38 cellular contexts compared by ENCODE assay signal in the genomic region with DNA sequence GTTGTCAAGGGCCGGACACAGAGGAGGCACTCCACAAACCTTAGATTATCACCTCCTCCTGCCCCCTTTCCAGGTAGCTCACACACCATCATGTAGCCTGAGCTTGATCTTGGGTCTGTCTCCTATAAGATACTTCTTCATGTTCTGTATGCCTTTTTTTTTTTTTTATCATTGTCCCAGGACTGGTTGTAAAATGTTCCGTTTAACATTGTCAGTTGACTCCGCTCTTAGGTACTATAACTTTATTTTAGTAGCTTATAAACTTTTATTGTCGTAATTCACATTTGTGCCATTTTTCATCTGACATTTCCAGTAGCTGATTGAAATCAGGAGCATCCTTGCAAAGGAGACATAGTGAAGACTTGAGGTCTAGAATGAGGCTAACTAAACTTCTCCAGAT.
"Had no signal": no experiment of that assay in that cellular context is flagged by ENCODE, and none has a peak within 500 bp of the region (broad histone marks: within the 10 kb centered on the region; RNA-seq: fewer than 3 reads in every experiment).

No MANE protein-coding gene starts in this region.

- H3K4me3 Mint-ChIP-seq: activated naive CD4-positive, alpha-beta T cell treated with anti-CD3 and anti-CD28 coated beads for 36 hours; activated naive CD4-positive, alpha-beta T cell treated with anti-CD3 and anti-CD28 coated beads, Interleukin-2, amount 10 ng/mL, durations not matched to agents 7 days and 5 days; activated naive CD4-positive, alpha-beta T cell treated with anti-CD3 and anti-CD28 coated beads, Interleukin-2, amount 50 U/mL, for 24 hours; activated naive CD8-positive, alpha-beta T cell; activated naive CD8-positive, alpha-beta T cell treated with anti-CD3 and anti-CD28 coated beads for 36 hours; activated naive CD8-positive, alpha-beta T cell treated with anti-CD3 and anti-CD28 coated beads, Interleukin-2, amount 10 ng/mL, durations not matched to agents 7 days and 5 days; activated naive CD8-positive, alpha-beta T cell treated with anti-CD3 and anti-CD28 coated beads, Interleukin-2, amount 50 U/mL, for 24 hours; activated T-cell treated with anti-CD3 and anti-CD28 coated beads, Interleukin-2, amount 50 U/mL, for 24 hours; activated T-cell treated with anti-CD3 and anti-CD28 coated beads, Interleukin-2, amount 50 U/mL, for 4 hours; activated T-cell treated with anti-CD3 and anti-CD28 coated beads, Interleukin-2, amount 50 U/mL, for 72 hours; activated T-helper 1 cell treated with anti-CD3 and anti-CD28 coated beads, Interleukin-12 subunit alpha, Interleukin-12 subunit beta, Interleukin-2, Interleukin-4 antibody, amounts not matched to agents 30 ng/mL and 10 ng/mL and 1 ng/mL, durations not matched to agents 14 hours and 24 hours and 36 hours; activated T-helper 17 cell treated with anti-CD3 and anti-CD28 coated beads, Interleukin-2, amount 50 U/mL, for 72 hours; brain; central memory CD8-positive, alpha-beta T cell had no signal

- ATAC-seq: activated naive CD4-positive, alpha-beta T cell treated with anti-CD3 and anti-CD28 coated beads, Interleukin-2, amount 50 U/mL, for 72 hours; activated naive CD8-positive, alpha-beta T cell treated with anti-CD3 and anti-CD28 coated beads, Interleukin-2, amount 50 U/mL, for 24 hours; activated T-cell treated with anti-CD3 and anti-CD28 coated beads, Interleukin-2, amount 50 U/mL, for 4 hours; activated T-cell treated with anti-CD3 and anti-CD28 coated beads, Interleukin-2, amount 50 U/mL, for 72 hours; activated T-helper 17 cell treated with anti-CD3 and anti-CD28 coated beads, Interleukin-2, amount 50 U/mL, for 72 hours; body of pancreas had no signal

- H3K9me3 ChIP-seq: adrenal gland had no signal

- H3K27me3 ChIP-seq: adrenal gland, ascending aorta, body of pancreas, brain microvascular endothelial cell, breast epithelium, cardiac muscle cell had no signal

- H3K4me1 ChIP-seq: adrenal gland, ascending aorta, body of pancreas, breast epithelium had no signal

- H3K4me1 Mint-ChIP-seq: activated naive CD4-positive, alpha-beta T cell treated with anti-CD3 and anti-CD28 coated beads, Interleukin-2, amount 10 ng/mL, durations not matched to agents 7 days and 5 days; activated naive CD4-positive, alpha-beta T cell treated with anti-CD3 and anti-CD28 coated beads, Interleukin-2, amount 50 U/mL, for 24 hours; activated naive CD8-positive, alpha-beta T cell treated with anti-CD3 and anti-CD28 coated beads for 36 hours; activated naive CD8-positive, alpha-beta T cell treated with anti-CD3 and anti-CD28 coated beads, Interleukin-2, amount 10 ng/mL, durations not matched to agents 7 days and 5 days; activated naive CD8-positive, alpha-beta T cell treated with anti-CD3 and anti-CD28 coated beads, Interleukin-2, amount 50 U/mL, for 24 hours; activated T-helper 17 cell treated with anti-CD3 and anti-CD28 coated beads, Interleukin-2, amount 50 U/mL, for 72 hours; brain; central memory CD8-positive, alpha-beta T cell had no signal

- H3K36me3 Mint-ChIP-seq: activated naive CD4-positive, alpha-beta T cell treated with anti-CD3 and anti-CD28 coated beads, Interleukin-2, amount 10 ng/mL, durations not matched to agents 7 days and 5 days; activated naive CD4-positive, alpha-beta T cell treated with anti-CD3 and anti-CD28 coated beads, Interleukin-2, amount 50 U/mL, for 24 hours; activated naive CD4-positive, alpha-beta T cell treated with anti-CD3 and anti-CD28 coated beads, Interleukin-2, amount 50 U/mL, for 72 hours; activated naive CD8-positive, alpha-beta T cell; activated naive CD8-positive, alpha-beta T cell treated with anti-CD3 and anti-CD28 coated beads for 36 hours; activated naive CD8-positive, alpha-beta T cell treated with anti-CD3 and anti-CD28 coated beads, Interleukin-2, amount 10 ng/mL, durations not matched to agents 7 days and 5 days; brain had no signal

- H3K27ac Mint-ChIP-seq: activated naive CD4-positive, alpha-beta T cell treated with anti-CD3 and anti-CD28 coated beads for 36 hours; activated naive CD4-positive, alpha-beta T cell treated with anti-CD3 and anti-CD28 coated beads, Interleukin-2, amount 10 ng/mL, durations not matched to agents 7 days and 5 days; activated naive CD4-positive, alpha-beta T cell treated with anti-CD3 and anti-CD28 coated beads, Interleukin-2, amount 50 U/mL, for 24 hours; activated naive CD4-positive, alpha-beta T cell treated with anti-CD3 and anti-CD28 coated beads, Interleukin-2, amount 50 U/mL, for 72 hours; activated naive CD8-positive, alpha-beta T cell; activated naive CD8-positive, alpha-beta T cell treated with anti-CD3 and anti-CD28 coated beads for 36 hours; activated naive CD8-positive, alpha-beta T cell treated with anti-CD3 and anti-CD28 coated beads, Interleukin-2, amount 10 ng/mL, durations not matched to agents 7 days and 5 days; activated naive CD8-positive, alpha-beta T cell treated with anti-CD3 and anti-CD28 coated beads, Interleukin-2, amount 50 U/mL, for 24 hours; activated T-cell treated with anti-CD3 and anti-CD28 coated beads, Interleukin-2, amount 50 U/mL, for 24 hours; activated T-cell treated with anti-CD3 and anti-CD28 coated beads, Interleukin-2, amount 50 U/mL, for 72 hours; activated T-helper 1 cell treated with anti-CD3 and anti-CD28 coated beads, Interleukin-12 subunit alpha, Interleukin-12 subunit beta, Interleukin-2, Interleukin-4 antibody, amounts not matched to agents 30 ng/mL and 10 ng/mL and 1 ng/mL, durations not matched to agents 14 hours and 24 hours and 36 hours; activated T-helper 17 cell treated with anti-CD3 and anti-CD28 coated beads, Interleukin-2, amount 50 U/mL, for 72 hours; activated T-helper 2 cell treated with anti-CD3 and anti-CD28 coated beads, Interferon-gamma antibody, Interleukin-2, Interleukin-4, amounts not matched to agents 10 μg/mL and 5 μg/mL and 100 μg/mL, durations not matched to agents 14 hours and 24 hours and 36 hours; brain had no signal

- H3K9me3 Mint-ChIP-seq: activated T-helper 1 cell treated with anti-CD3 and anti-CD28 coated beads, Interleukin-12 subunit alpha, Interleukin-12 subunit beta, Interleukin-2, Interleukin-4 antibody, amounts not matched to agents 30 ng/mL and 10 ng/mL and 1 ng/mL, durations not matched to agents 14 hours and 24 hours and 36 hours had no signal

- H3K4me3 ChIP-seq: adrenal gland, ascending aorta, body of pancreas, breast epithelium, cardiac muscle cell had no signal

- H3K27me3 Mint-ChIP-seq: activated naive CD4-positive, alpha-beta T cell treated with anti-CD3 and anti-CD28 coated beads, Interleukin-2, amount 10 ng/mL, durations not matched to agents 7 days and 5 days; activated naive CD4-positive, alpha-beta T cell treated with anti-CD3 and anti-CD28 coated beads, Interleukin-2, amount 50 U/mL, for 24 hours; activated naive CD8-positive, alpha-beta T cell; activated naive CD8-positive, alpha-beta T cell treated with anti-CD3 and anti-CD28 coated beads for 36 hours; activated naive CD8-positive, alpha-beta T cell treated with anti-CD3 and anti-CD28 coated beads, Interleukin-2, amount 50 U/mL, for 24 hours; activated T-cell treated with anti-CD3 and anti-CD28 coated beads, Interleukin-2, amount 50 U/mL, for 24 hours; activated T-helper 17 cell treated with anti-CD3 and anti-CD28 coated beads, Interleukin-2, amount 50 U/mL, for 72 hours; brain; central memory CD8-positive, alpha-beta T cell had no signal

- DNase-seq: activated effector memory CD4-positive, alpha-beta T cell treated with anti-CD3 and anti-CD28 coated beads, Interleukin-2, amount 50 U/mL, for 16 hours; activated effector memory CD4-positive, alpha-beta T cell treated with Interleukin-2 at 50 U/mL for 16 hours; activated gamma-delta T cell; activated gamma-delta T cell treated with Interleukin-2 at 50 U/mL for 16 hours; activated naive CD4-positive, alpha-beta T cell; activated naive CD4-positive, alpha-beta T cell treated with anti-CD3 and anti-CD28 coated beads for 36 hours; activated naive CD4-positive, alpha-beta T cell treated with anti-CD3 and anti-CD28 coated beads, Interleukin-2, amount 10 ng/mL, durations not matched to agents 7 days and 5 days; activated naive CD4-positive, alpha-beta T cell treated with anti-CD3 and anti-CD28 coated beads, Interleukin-2, amount 50 U/mL, for 16 hours; activated naive CD4-positive, alpha-beta T cell treated with Interleukin-2 at 50 U/mL for 16 hours; activated naive CD8-positive, alpha-beta T cell treated with anti-CD3 and anti-CD28 coated beads for 36 hours; activated naive CD8-positive, alpha-beta T cell treated with anti-CD3 and anti-CD28 coated beads, Interleukin-2, amount 10 ng/mL, durations not matched to agents 7 days and 5 days; activated naive CD8-positive, alpha-beta T cell treated with anti-CD3 and anti-CD28 coated beads, Interleukin-2, amount 50 U/mL, for 24 hours; activated T-cell treated with anti-CD3 and anti-CD28 coated beads, Interleukin-2, amount 50 U/mL, for 1 hour; activated T-cell treated with anti-CD3 and anti-CD28 coated beads, Interleukin-2, amount 50 U/mL, for 24 hours; activated T-cell treated with anti-CD3 and anti-CD28 coated beads, Interleukin-2, amount 50 U/mL, for 4 hours; activated T-cell treated with anti-CD3 and anti-CD28 coated beads, Interleukin-2, amount 50 U/mL, for 48 hours; activated T-cell treated with anti-CD3 and anti-CD28 coated beads, Interleukin-2, amount 50 U/mL, for 72 hours; adrenal gland; amniotic stem cell; amygdala; anterior cingulate cortex; aorta; body of pancreas; brain microvascular endothelial cell; caudate nucleus; central memory CD4-positive, alpha-beta T cell; cerebellar nuclear complex had no signal

- H3K36me3 ChIP-seq: adrenal gland, ascending aorta, brain microvascular endothelial cell, breast epithelium, cardiac muscle cell had no signal

- H3K27ac ChIP-seq: adrenal gland, ascending aorta, body of pancreas, brain microvascular endothelial cell, breast epithelium, cardiac muscle cell had no signal
